Comparison of ENCODE assay signal across 2 cellular contexts in genomic region chr6:91565207-91565606, GRCh38.
A peak's percentile ranks its signal among the peaks of the same experiment; 100 is the strongest.
TF ChIP-seq lines count a peak whose summit lies in the region.

No MANE protein-coding gene starts in this region.

TF ChIP-seq in HepG2, 621 proteins besides CTCF, POLR2A, EP300 and RAD21:
- no peak for TF ChIP-seq NFE2L1 (CRISPR knock-in tag; IDR thresholded peaks at IDR 0.05; ENCODE audit: borderline replicate concordance)
- TF ChIP-seq BRCA1 (CRISPR knock-in tag; IDR thresholded peaks at IDR 0.05), result no peak
- TF ChIP-seq MAFF (IDR thresholded peaks at IDR 0.05; ENCODE audit: low read depth, low read length), result peak; percentile 93
- TF ChIP-seq SSRP1 (CRISPR knock-in tag; IDR thresholded peaks at IDR 0.05), result no peak
- TF ChIP-seq ZKSCAN1 (IDR thresholded peaks at IDR 0.05; ENCODE audit: low read length), result no peak
- TF ChIP-seq MAFK (conservative IDR thresholded peaks at IDR 0.05 in 1 of 2, IDR thresholded peaks at IDR 0.05 in 1 of 2; ENCODE audit: low read length in 2 of 2), result peak; percentile 89 to 96
- TF ChIP-seq ZNF260 (CRISPR knock-in tag; IDR thresholded peaks at IDR 0.05; ENCODE audit: borderline replicate concordance, low read depth), result no peak

TF ChIP-seq in K562, 482 proteins besides CTCF, POLR2A, EP300 and RAD21:
- TF ChIP-seq ETV1 (tag; conservative IDR thresholded peaks at IDR 0.05; ENCODE audit: low read depth), result no peak
- peak; percentile 88 for TF ChIP-seq MAFK (IDR thresholded peaks at IDR 0.05; ENCODE audit: low read length)
- no peak for TF ChIP-seq TGIF2 (CRISPR knock-in tag; IDR thresholded peaks at IDR 0.05)
- TF ChIP-seq BCOR (IDR thresholded peaks at IDR 0.05), result no peak
- peak; percentile 68; the same call in 1 of the 2 replicates for TF ChIP-seq MAFG (tag; conservative IDR thresholded peaks at IDR 0.05)
- TF ChIP-seq SRSF9 (IDR thresholded peaks at IDR 0.05; ENCODE audit: borderline replicate concordance, low read depth, low read length), result no peak
- no peak for TF ChIP-seq NCOA1 (IDR thresholded peaks at IDR 0.05; ENCODE audit: low read depth)
- TF ChIP-seq MAFF (IDR thresholded peaks at IDR 0.05; ENCODE audit: low read length), result peak; percentile 84
- TF ChIP-seq RCOR1 (IDR thresholded peaks at IDR 0.05; ENCODE audit: borderline replicate concordance in 1 of 2, low read depth in 2 of 2, low read length in 2 of 2), result no peak
- no peak for TF ChIP-seq HNRNPK (IDR thresholded peaks at IDR 0.05; ENCODE audit: low read depth, low read length, poor library complexity, severe bottlenecking)
- no peak for TF ChIP-seq ZNF224 (CRISPR knock-in tag; IDR thresholded peaks at IDR 0.05)
- TF ChIP-seq ZNF316 (IDR thresholded peaks at IDR 0.05), result peak; percentile 84
- no peak for TF ChIP-seq SUPT5H (IDR thresholded peaks at IDR 0.05)
- no peak for TF ChIP-seq CBX8 (IDR thresholded peaks at IDR 0.05; ENCODE audit: borderline replicate concordance, extremely low read depth, low read depth, low read length, poor library complexity, severe bottlenecking)
- TF ChIP-seq PCBP1 (IDR thresholded peaks at IDR 0.05; ENCODE audit: low read depth, low read length, poor library complexity, severe bottlenecking), result no peak
- TF ChIP-seq ZNF79 (CRISPR knock-in tag; IDR thresholded peaks at IDR 0.05; ENCODE audit: low read depth), result no peak
- no peak for TF ChIP-seq HDAC1 (IDR thresholded peaks at IDR 0.05)
- no peak for TF ChIP-seq ZNF507 (tag; conservative IDR thresholded peaks at IDR 0.05)
- no peak for TF ChIP-seq PML (IDR thresholded peaks at IDR 0.05; ENCODE audit: low read length)
- no peak for TF ChIP-seq SREBF1 (IDR thresholded peaks at IDR 0.05; ENCODE audit: borderline replicate concordance, low read depth, low read length)
- TF ChIP-seq FUS (optimal IDR thresholded peaks at IDR 0.05; ENCODE audit: low read depth, low read length), result no peak
- no peak for TF ChIP-seq ZNF830 (CRISPR knock-in tag; IDR thresholded peaks at IDR 0.05)
- TF ChIP-seq C11orf30 (IDR thresholded peaks at IDR 0.05; ENCODE audit: low read depth), result peak; percentile 60
- no peak for TF ChIP-seq GTF2B (IDR thresholded peaks at IDR 0.05; ENCODE audit: extremely low read depth, insufficient read length)
- TF ChIP-seq ATF4 (CRISPR knock-in tag; IDR thresholded peaks at IDR 0.05), result no peak
- no peak for TF ChIP-seq ZNF511 (CRISPR knock-in tag; IDR thresholded peaks at IDR 0.05)
- TF ChIP-seq POLR2H (tag; IDR thresholded peaks at IDR 0.05; ENCODE audit: low read depth), result no peak
- TF ChIP-seq NCOR1 (IDR thresholded peaks at IDR 0.05), result no peak
